ENCODE assay signal across 8 cellular contexts in the genomic region with DNA sequence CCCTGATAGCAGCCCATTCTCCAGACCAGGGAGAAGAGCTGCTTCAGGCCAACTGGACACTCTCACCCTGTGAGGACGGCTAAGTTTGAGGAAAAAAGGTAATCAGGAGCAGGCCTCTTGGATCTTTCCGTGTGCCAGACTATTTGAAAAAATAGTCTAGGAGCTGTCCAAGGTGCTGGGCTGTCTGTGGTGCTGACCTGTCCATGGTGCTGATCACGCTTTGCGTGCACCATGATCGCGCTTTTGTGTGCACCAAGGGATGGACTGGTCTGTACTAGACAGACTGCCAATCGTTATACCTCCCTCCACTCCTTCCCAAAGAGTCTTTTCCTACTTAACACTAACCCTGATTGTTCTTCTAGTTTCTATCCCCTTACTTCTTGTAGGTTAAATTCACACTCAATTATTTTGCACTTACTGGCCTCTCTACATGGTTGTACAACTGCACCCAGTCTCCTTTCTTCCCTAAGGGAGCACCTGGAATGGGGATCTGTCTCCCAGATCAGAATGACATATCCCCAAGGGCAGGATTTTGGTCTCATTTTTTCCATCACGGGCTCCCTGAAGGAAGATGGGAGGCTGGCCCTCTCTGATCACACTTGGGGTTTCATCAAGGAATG.
A peak's percentile ranks its signal among the peaks of the same experiment; 100 is the strongest.
DNase-seq lines count a peak whose midpoint lies in the region; ATAC-seq, FAIRE-seq and TF ChIP-seq lines count a peak whose summit lies in the region.

No MANE protein-coding gene starts in this region.

- H3K27me3 Mint-ChIP-seq in naive thymus-derived CD4-positive, alpha-beta T cell = peaks cover 7 to 31% (median 15%) of the 10 kb centered on the region in 5 donors
- peaks cover 7 to 21% of the 10 kb centered on the region in 2 donors for H3K27me3 Mint-ChIP-seq in effector memory CD8-positive, alpha-beta T cell

- peak; percentile 40 for DNase-seq in GM19239 (ENCODE audit: insufficient read length, low spot score)
- DNase-seq in NCI-H226 = peak; percentile 22
- DNase-seq in choroid plexus epithelial cell (ENCODE audit: low read depth) = peak; percentile 65
- peak in 4 of 9 donors; percentile 8 to 38 (median 16) for DNase-seq in naive thymus-derived CD4-positive, alpha-beta T cell
- DNase-seq in effector memory CD8-positive, alpha-beta T cell = no peak
- DNase-seq in SK-N-DZ (ENCODE audit: low spot score) = no peak
- no peak for DNase-seq in G401 (ENCODE audit: low spot score)

- intact Hi-C loops in naive thymus-derived CD4-positive, alpha-beta T cell (cut with micrococcal nuclease) = no loop called here

- H3K4me1 ChIP-seq in naive thymus-derived CD4-positive, alpha-beta T cell (ENCODE audit: control insufficient read depth in 2 of 2, insufficient read depth in 2 of 2, low read length in 2 of 2) = no peaks in the 10 kb centered on the region

- peaks cover 0 to 19% (median 7%) of the 10 kb centered on the region in 11 donors for H3K9me3 Mint-ChIP-seq in naive thymus-derived CD4-positive, alpha-beta T cell
- H3K9me3 Mint-ChIP-seq in effector memory CD8-positive, alpha-beta T cell = peaks cover 5 to 24% of the 10 kb centered on the region in 2 donors

- in situ Hi-C loops in G401 (cut with HindIII; ENCODE audit: low sequenced_read_pairs) = no loop called here

- POLR2A ChIA-PET in naive thymus-derived CD4-positive, alpha-beta T cell (lab: Charles Lee) = no interaction called here

- H3K27ac ChIP-seq in naive thymus-derived CD4-positive, alpha-beta T cell (ENCODE audit: low read depth, low read length) = no peak overlapping the region

- peaks cover 0 to 3% (median 0%) of the 10 kb centered on the region in 7 donors for H3K4me1 Mint-ChIP-seq in naive thymus-derived CD4-positive, alpha-beta T cell
- peaks cover 0 to 1% of the 10 kb centered on the region in 2 donors for H3K4me1 Mint-ChIP-seq in effector memory CD8-positive, alpha-beta T cell (ENCODE audit: low read depth in 2 of 2)

- FAIRE-seq in GM19239 (lab: Jason Lieb, UNC) = no peak

- no peaks in the 10 kb centered on the region for H3K36me3 ChIP-seq in naive thymus-derived CD4-positive, alpha-beta T cell (ENCODE audit: control insufficient read depth in 2 of 3, insufficient read depth in 3 of 3, low read length in 3 of 3)

- H3K27me3 ChIP-seq in naive thymus-derived CD4-positive, alpha-beta T cell (ENCODE audit: control insufficient read depth in 2 of 2, insufficient read depth in 2 of 2, low read length in 2 of 2) = no peaks in the 10 kb centered on the region

- no peak overlapping the region for H3K4me3 ChIP-seq in choroid plexus epithelial cell (ENCODE audit: low read depth, low read length)
- no peak overlapping the region for H3K4me3 ChIP-seq in naive thymus-derived CD4-positive, alpha-beta T cell (ENCODE audit: low read length)

- ATAC-seq in naive thymus-derived CD4-positive, alpha-beta T cell = peak; percentile 41
- no peak for ATAC-seq in effector memory CD8-positive, alpha-beta T cell (replicated peaks)
- ATAC-seq in GM18907 (IDR thresholded peaks at IDR 0.05; ENCODE audit: unreplicated experiment) = no peak

- H3K4me3 Mint-ChIP-seq in naive thymus-derived CD4-positive, alpha-beta T cell = no peak overlapping the region
- no peak overlapping the region for H3K4me3 Mint-ChIP-seq in effector memory CD8-positive, alpha-beta T cell

- no peak overlapping the region for H3K27ac Mint-ChIP-seq in naive thymus-derived CD4-positive, alpha-beta T cell
- no peak overlapping the region for H3K27ac Mint-ChIP-seq in effector memory CD8-positive, alpha-beta T cell

- CTCF ChIA-PET in naive thymus-derived CD4-positive, alpha-beta T cell (lab: Charles Lee) = no interaction called here

- no peak for TF ChIP-seq CTCF in choroid plexus epithelial cell (conservative IDR thresholded peaks at IDR 0.05; ENCODE audit: low read depth, low read length)

- no peaks in the 10 kb centered on the region for H3K9me3 ChIP-seq in naive thymus-derived CD4-positive, alpha-beta T cell (ENCODE audit: control insufficient read depth in 2 of 3, low read length in 3 of 3)

- no peaks in the 10 kb centered on the region for H3K36me3 Mint-ChIP-seq in naive thymus-derived CD4-positive, alpha-beta T cell
- peaks cover 2% of the 10 kb centered on the region for H3K36me3 Mint-ChIP-seq in effector memory CD8-positive, alpha-beta T cell (ENCODE audit: insufficient read depth)

Comparison
In these comparisons a context has a peak if more than half of its experiments do, and no peak if none do; other contexts are left out.
1. DNase-seq: peak in GM19239 (single experiment), NCI-H226 (single experiment) and choroid plexus epithelial cell (single experiment); none in effector memory CD8-positive, alpha-beta T cell (0 of 3), SK-N-DZ (single experiment) and G401 (single experiment).